11 cellular contexts compared by ENCODE assay signal in genomic region chr10:132257271-132257670, GRCh38. TPM values are rescaled to one million over a fixed set of nuclear protein-coding genes. Genes with fewer than 3 reads are reported as not detected.
DNase-seq lines count a peak whose midpoint lies in the region; ATAC-seq and TF ChIP-seq lines count a peak whose summit lies in the region.
"Had no signal": no experiment of that assay in that cellular context is flagged by ENCODE, and none has a peak within 500 bp of the region (broad histone marks: within the 10 kb centered on the region; RNA-seq: fewer than 3 reads in every experiment).

No MANE protein-coding gene starts in this region.

- peaks cover 12% of the 10 kb centered on the region for H3K79me2 ChIP-seq in MM.1S (ENCODE audit: low read length)

- H4K20me1 ChIP-seq in MM.1S (ENCODE audit: insufficient read depth, low read length), result no peaks in the 10 kb centered on the region

- H3K9ac ChIP-seq in MM.1S (ENCODE audit: low read length), result no peak overlapping the region

- H3K4me3 Mint-ChIP-seq in activated CD4-positive, alpha-beta T cell treated with anti-CD3 and anti-CD28 coated beads, Interleukin-2, amount 10 ng/mL, durations not matched to agents 7 days and 5 days, result no peak overlapping the region

- H3F3A ChIP-seq in MM.1S (ENCODE audit: insufficient read depth, low read length), result no peaks in the 10 kb centered on the region

- H3K36me3 ChIP-seq in right atrium auricular region (no peaks in the 10 kb centered on the region), MM.1S (replicated peaks; ENCODE audit: insufficient read depth, low read length) (no peaks in the 10 kb centered on the region)
- H3K36me3 ChIP-seq: stomach had no signal

- H3K9me3 Mint-ChIP-seq in activated CD4-positive, alpha-beta T cell treated with anti-CD3 and anti-CD28 coated beads, Interleukin-2, amount 10 ng/mL, durations not matched to agents 7 days and 5 days, result no peaks in the 10 kb centered on the region

- peak; percentile 27 to 32 for ATAC-seq in activated CD4-positive, CD25-positive, alpha-beta regulatory T cell treated with anti-CD3 and anti-CD28 coated beads, Interleukin-2, amount 50 U/mL, for 24 hours
- ATAC-seq: GM12878 had no signal

- CTCF ChIA-PET in activated CD4-positive, alpha-beta T cell treated with anti-CD3 and anti-CD28 coated beads, Interleukin-2, amount 10 ng/mL, durations not matched to agents 7 days and 5 days (lab: Charles Lee), result no interaction called here

- H3K36me3 Mint-ChIP-seq in activated CD4-positive, alpha-beta T cell treated with anti-CD3 and anti-CD28 coated beads, Interleukin-2, amount 10 ng/mL, durations not matched to agents 7 days and 5 days (ENCODE audit: low read depth), result no peaks in the 10 kb centered on the region

- no peak for TF ChIP-seq CTCF in fibroblast of pulmonary artery (IDR thresholded peaks at IDR 0.05; ENCODE audit: low read length, missing control alignments)
- TF ChIP-seq CTCF in right atrium auricular region (IDR thresholded peaks at IDR 0.05), result no peak
- TF ChIP-seq CTCF in MM.1S (IDR thresholded peaks at IDR 0.05; ENCODE audit: low read length), result no peak

- POLR2A ChIA-PET in activated CD4-positive, alpha-beta T cell treated with anti-CD3 and anti-CD28 coated beads, Interleukin-2, amount 10 ng/mL, durations not matched to agents 7 days and 5 days (lab: Charles Lee), result no interaction called here

- H3K27ac ChIP-seq in right atrium auricular region, result no peak overlapping the region
- H3K27ac ChIP-seq in MM.1S (ENCODE audit: low read length), result no peak overlapping the region
- H3K27ac ChIP-seq: stomach had no signal

- H3K4me3 ChIP-seq in fibroblast of pulmonary artery (replicated peaks; ENCODE audit: low read depth, low read length) (no peak overlapping the region), right atrium auricular region (no peak overlapping the region), MM.1S (ENCODE audit: low read length) (no peak overlapping the region)
- H3K4me3 ChIP-seq: GM12878, stomach had no signal

- H3K27me3 ChIP-seq in right atrium auricular region (no peaks in the 10 kb centered on the region), MM.1S (replicated peaks; ENCODE audit: insufficient read depth, low read length) (no peaks in the 10 kb centered on the region)
- H3K27me3 ChIP-seq: stomach had no signal

- no peaks in the 10 kb centered on the region for H3K27me3 Mint-ChIP-seq in activated CD4-positive, alpha-beta T cell treated with anti-CD3 and anti-CD28 coated beads, Interleukin-2, amount 10 ng/mL, durations not matched to agents 7 days and 5 days

- no peak for DNase-seq in activated CD4-positive, CD25-positive, alpha-beta regulatory T cell (lab: John Stamatoyannopoulos, UW)
- peak; percentile 23 for DNase-seq in activated CD4-positive, alpha-beta T cell treated with anti-CD3 and anti-CD28 coated beads, Interleukin-2, amount 10 ng/mL, durations not matched to agents 7 days and 5 days
- peak; percentile 6 for DNase-seq in fibroblast of pulmonary artery (ENCODE audit: low read depth)
- DNase-seq in stimulated activated CD8-positive, alpha-beta memory T cell treated with anti-CD3 and anti-CD28 coated beads, Interleukin-7, amount 100 ng/mL, for 4 hours (ENCODE audit: low read depth in 2 of 2), result peak; percentile 10 to 43
- no peak for DNase-seq in right atrium auricular region (ENCODE audit: low spot score)
- no peak for DNase-seq in MM.1S
- DNase-seq in NCI-H2081 (lab: John Stamatoyannopoulos, UW), result no peak
- DNase-seq: dermis blood vessel endothelial cell, stomach had no signal

- no peaks in the 10 kb centered on the region for H3K4me1 ChIP-seq in right atrium auricular region
- no peaks in the 10 kb centered on the region for H3K4me1 ChIP-seq in MM.1S (ENCODE audit: low read length)
- H3K4me1 ChIP-seq: stomach had no signal

- no peaks in the 10 kb centered on the region for H3K9me3 ChIP-seq in right atrium auricular region
- no peaks in the 10 kb centered on the region for H3K9me3 ChIP-seq in MM.1S (replicated peaks; ENCODE audit: insufficient read depth, low read length)
- H3K9me3 ChIP-seq: stomach had no signal

- H3K4me2 ChIP-seq in MM.1S (ENCODE audit: low read depth, low read length), result no peak overlapping the region

- H3K4me1 Mint-ChIP-seq in activated CD4-positive, alpha-beta T cell treated with anti-CD3 and anti-CD28 coated beads, Interleukin-2, amount 10 ng/mL, durations not matched to agents 7 days and 5 days, result peaks cover 31% of the 10 kb centered on the region

- H3K27ac Mint-ChIP-seq in activated CD4-positive, alpha-beta T cell treated with anti-CD3 and anti-CD28 coated beads, Interleukin-2, amount 10 ng/mL, durations not matched to agents 7 days and 5 days, result peak overlapping the region; percentile 62

- H2AFZ ChIP-seq in MM.1S (ENCODE audit: low read length), result no peak overlapping the region

- no peaks in the 10 kb centered on the region for H3K9me2 ChIP-seq in MM.1S (replicated peaks; ENCODE audit: insufficient read depth, low read length)

RNA-seq across cellular contexts. Expression of gene STK32C, which starts 50.5 kb away (rescaled TPM):
- 10 to 100 TPM; 11.1 to 15.2 TPM for total RNA-seq in activated CD4-positive, alpha-beta T cell treated with anti-CD3 and anti-CD28 coated beads, Interleukin-2, amount 10 ng/mL, durations not matched to agents 7 days and 5 days
- 1 to 10 TPM; 2.6 to 3.7 TPM for total RNA-seq in right atrium auricular region

Comparison
In these comparisons a context has a peak if more than half of its experiments do, and no peak if none do; other contexts are left out.
1. DNase-seq: peak in activated CD4-positive, alpha-beta T cell treated with anti-CD3 and anti-CD28 coated beads, Interleukin-2, amount 10 ng/mL, durations not matched to agents 7 days and 5 days (single experiment), fibroblast of pulmonary artery (single experiment) and stimulated activated CD8-positive, alpha-beta memory T cell treated with anti-CD3 and anti-CD28 coated beads, Interleukin-7, amount 100 ng/mL, for 4 hours (2 of 2); none in activated CD4-positive, CD25-positive, alpha-beta regulatory T cell (0 of 4), right atrium auricular region (single experiment), MM.1S (single experiment) and NCI-H2081 (0 of 2).